Comparison of ENCODE assay signal across 7 cellular contexts in genomic region chr5:81866994-81867393, GRCh38.
"Had no signal": no experiment of that assay in that cellular context is flagged by ENCODE, and none has a peak within 500 bp of the region (broad histone marks: within the 10 kb centered on the region; RNA-seq: fewer than 3 reads in every experiment).

No MANE protein-coding gene starts in this region.

- DNase-seq: HFFc6, IMR-90, KG1 had no signal

- ATAC-seq: GM23338, HCT116, K562 had no signal

- H3K4me3 Mint-ChIP-seq: GM23338, HFFc6 had no signal

- H3K9me3 ChIP-seq: HAP-1 had no signal

- H3K4me2 ChIP-seq: GM23338 had no signal

- H2AFZ ChIP-seq: GM23338 had no signal

- H3K36me3 ChIP-seq: HAP-1 had no signal

- H3K27ac Mint-ChIP-seq: GM23338, HFFc6 had no signal

- H3K9me3 Mint-ChIP-seq: GM23338, HFFc6 had no signal

- H3K4me3 ChIP-seq: GM23338, HAP-1, K562 had no signal

- H3K4me1 ChIP-seq: HAP-1 had no signal
